Comparison of ENCODE assay signal across 14 cellular contexts in the genomic region with DNA sequence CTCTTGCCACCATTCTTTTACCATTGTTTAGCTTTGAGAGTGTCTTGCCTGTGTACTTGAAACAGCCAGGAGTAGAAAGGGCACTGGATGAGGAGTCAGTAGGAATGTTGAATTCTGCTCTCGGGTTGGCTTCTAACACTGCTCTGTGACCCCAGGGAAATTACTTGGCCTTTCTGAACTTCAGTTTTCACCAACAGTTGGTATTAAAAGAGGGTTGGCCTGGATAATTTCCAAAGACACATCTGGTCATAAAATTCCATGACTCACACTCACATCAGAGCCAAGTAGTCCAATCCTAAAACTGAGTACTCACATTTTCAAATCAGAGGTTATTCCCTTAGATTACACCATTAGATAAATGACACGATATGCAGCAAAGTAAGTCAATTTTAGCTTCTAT.
A peak's percentile ranks its signal among the peaks of the same experiment; 100 is the strongest.
DNase-seq lines count a peak whose midpoint lies in the region; FAIRE-seq and TF ChIP-seq lines count a peak whose summit lies in the region.
"Had no signal": no experiment of that assay in that cellular context is flagged by ENCODE, and none has a peak within 500 bp of the region (broad histone marks: within the 10 kb centered on the region; RNA-seq: fewer than 3 reads in every experiment).

No MANE protein-coding gene starts in this region.

- peak; percentile 21 for DNase-seq in GM03348 (ENCODE audit: low spot score)
- DNase-seq in NCI-H69 (lab: John Stamatoyannopoulos, UW) = peak; percentile 29
- peak; percentile 33 to 49 for DNase-seq in dermis microvascular lymphatic vessel endothelial cell (ENCODE audit: low read depth in 2 of 2)
- DNase-seq in non-pigmented ciliary epithelial cell (ENCODE audit: low read depth) = peak; percentile 32
- DNase-seq in DMS79 (lab: John Stamatoyannopoulos, UW) = no peak
- no peak for DNase-seq in GM12891 (ENCODE audit: insufficient read length, low spot score)
- DNase-seq in activated CD4-positive, alpha-beta T cell treated with anti-CD3 and anti-CD28 coated beads, Interleukin-2, amount 50 U/mL, for 4 hours = no peak
- DNase-seq: activated naive CD4-positive, alpha-beta T cell; CD4-positive, alpha-beta memory T cell; central memory CD4-positive, alpha-beta T cell; GDM1; left cardiac atrium; naive thymus-derived CD8-positive, alpha-beta T cell; NCI-H1092 had no signal

- no peak for TF ChIP-seq POLR2A in GM12891 (IDR thresholded peaks at IDR 0.05; ENCODE audit: low read depth, low read length)

- no peak for FAIRE-seq in GM12891 (lab: Jason Lieb, UNC)

TF ChIP-seq in GM12891, 5 proteins besides CTCF, POLR2A, EP300 and RAD21:
- TF ChIP-seq SPI1 (IDR thresholded peaks at IDR 0.05; ENCODE audit: low read depth, low read length) (no peak), POLR2AphosphoS5 (IDR thresholded peaks at IDR 0.05; ENCODE audit: low read depth, low read length) (no peak), PAX5 (IDR thresholded peaks at IDR 0.05; ENCODE audit: insufficient read depth, low read length, severe bottlenecking) (no peak), POU2F2 (IDR thresholded peaks at IDR 0.05; ENCODE audit: low read depth, low read length) (no peak)

Comparison
In these comparisons a context has a peak if more than half of its experiments do, and no peak if none do; other contexts are left out.
1. DNase-seq: peak in GM03348 (single experiment), NCI-H69 (single experiment), dermis microvascular lymphatic vessel endothelial cell (2 of 2) and non-pigmented ciliary epithelial cell (single experiment); none in DMS79 (single experiment), GM12891 (single experiment) and activated CD4-positive, alpha-beta T cell treated with anti-CD3 and anti-CD28 coated beads, Interleukin-2, amount 50 U/mL, for 4 hours (0 of 2).